ENCODE assay signal across 13 cellular contexts in genomic region chr16:46763147-46763546, GRCh38. TPM values are rescaled to one million over a fixed set of nuclear protein-coding genes. Genes with fewer than 3 reads are reported as not detected.
DNase-seq lines count a peak whose midpoint lies in the region; ATAC-seq and TF ChIP-seq lines count a peak whose summit lies in the region.
"Had no signal": no experiment of that assay in that cellular context is flagged by ENCODE, and none has a peak within 500 bp of the region (broad histone marks: within the 10 kb centered on the region; RNA-seq: fewer than 3 reads in every experiment).

No MANE protein-coding gene starts in this region.

- no peak for TF ChIP-seq POLR2A in prostate gland (IDR thresholded peaks at IDR 0.05)

- H3K27ac ChIP-seq in prostate gland, result peak overlapping the region; percentile 7 to 42
- H3K27ac ChIP-seq: GM23248, sigmoid colon had no signal

- 41% methylated on average over 12 of the region's 12 CpGs for WGBS in prostate gland

- TF ChIP-seq CTCF in prostate gland (IDR thresholded peaks at IDR 0.05), result no peak

- DNase-seq in NCI-H1092 (lab: John Stamatoyannopoulos, UW) (peak; percentile 80), NCI-H69 (lab: John Stamatoyannopoulos, UW) (peak; percentile 84), Right ventricle myocardium inferior (ENCODE audit: missing footprints) (peak; percentile 89), prostate gland (ENCODE audit: low spot score) (no peak), OCI-M1 (lab: John Stamatoyannopoulos, UW) (no peak), dedifferentiated amniotic fluid mesenchymal stem cell (ENCODE audit: extremely low spot score) (no peak)
- DNase-seq: activated CD4-positive, alpha-beta T cell treated with anti-CD3 and anti-CD28 coated beads, Interleukin-2, amount 50 U/mL, for 4 hours; activated naive CD4-positive, alpha-beta T cell treated with anti-CD3 and anti-CD28 coated beads for 36 hours; GM23248; sigmoid colon had no signal

- H3K36me3 ChIP-seq in prostate gland, result no peaks in the 10 kb centered on the region
- H3K36me3 ChIP-seq: sigmoid colon had no signal

- H3K27me3 ChIP-seq in prostate gland (replicated peaks; ENCODE audit: insufficient read depth), result no peaks in the 10 kb centered on the region

- no peak overlapping the region for H3K4me3 ChIP-seq in prostate gland
- H3K4me3 ChIP-seq: GM23248, sigmoid colon had no signal

- intact Hi-C loops in Right ventricle myocardium inferior (cut with DNase I) (loop anchor here (1.0 kb wide), 1 partner anchor 22 kb away; no protein-coding TSS in a partner anchor), prostate gland (cut with DNase I) (no loop called here)

- ATAC-seq in Right ventricle myocardium inferior (peak; percentile 88), GM18870 (IDR thresholded peaks at IDR 0.05; ENCODE audit: unreplicated experiment) (no peak)
- ATAC-seq: esophagus mucosa, PC-3 had no signal

- H3K9me3 ChIP-seq in prostate gland, result no peaks in the 10 kb centered on the region
- H3K9me3 ChIP-seq: sigmoid colon had no signal

- H3K4me1 ChIP-seq in prostate gland (replicated peaks), result no peaks in the 10 kb centered on the region
- H3K4me1 ChIP-seq: sigmoid colon had no signal

RNA-seq across cellular contexts. Expression of gene MYLK3, which starts 15.0 kb away (rescaled TPM):
- total RNA-seq in Right ventricle myocardium inferior (261 TPM), prostate gland (10 to 100 TPM in 1 of 2 donors, 1 to 10 TPM in 1; 1.5 to 54.2 TPM)
- total RNA-seq: GM23248 had no signal

Comparison
In these comparisons a context has a peak if more than half of its experiments do, and no peak if none do; other contexts are left out.
1. DNase-seq: peak in NCI-H1092 (single experiment), NCI-H69 (single experiment) and Right ventricle myocardium inferior (single experiment); none in prostate gland (single experiment), OCI-M1 (single experiment) and dedifferentiated amniotic fluid mesenchymal stem cell (single experiment).